ENCODE assay signal across 8 cellular contexts in genomic region chr4:185142911-185143595, GRCh38. TPM values are rescaled to one million over a fixed set of nuclear protein-coding genes. Genes with fewer than 3 reads are reported as not detected.
DNase-seq lines count a peak whose midpoint lies in the region; ATAC-seq and TF ChIP-seq lines count a peak whose summit lies in the region.

SLC25A4 (plus strand) TSS chr4:185143266; CDS start chr4:185143373, 107 bp downstream.

- peak; percentile 93 for ATAC-seq in CD8-positive, alpha-beta T cell
- ATAC-seq in GM19351 (IDR thresholded peaks at IDR 0.05; ENCODE audit: unreplicated experiment) (peak; percentile 96), HG03521 (IDR thresholded peaks at IDR 0.05; ENCODE audit: unreplicated experiment) (peak; percentile 96)

- H3K4me2 ChIP-seq in OCI-LY1 (ENCODE audit: low read length), result peak within 1 kb of the TSS; percentile 82

- peaks cover 8% of the 10 kb centered on the region for H3K27me3 Mint-ChIP-seq in CD8-positive, alpha-beta T cell (ENCODE audit: low read depth)

- H3K79me2 ChIP-seq in OCI-LY1 (ENCODE audit: insufficient read depth, low read length), result peaks cover 7% of the 10 kb centered on the region; the same call in 1 of the 2 replicates

- H3K4me1 ChIP-seq in CD8-positive, alpha-beta T cell (ENCODE audit: insufficient read depth, low read length), result peaks cover 15% of the 10 kb centered on the region
- peaks cover 19% of the 10 kb centered on the region for H3K4me1 ChIP-seq in OCI-LY1 (ENCODE audit: insufficient read depth, low read length, severe bottlenecking)

- POLR2A ChIA-PET in CD8-positive, alpha-beta T cell (lab: Charles Lee), result interaction anchor here (0.7 to 2.3 kb wide), 12 partner anchors 9 to 608 kb away, joined by 3 to 10 read pairs (median 4); partner anchors contain the start of genes ANKRD37, CENPU, LRP2BP and SNX25

- H4K20me1 ChIP-seq in OCI-LY1 (ENCODE audit: insufficient read depth, low read length), result no peaks in the 10 kb centered on the region

- DNase-seq in CD8-positive, alpha-beta T cell, result peak; percentile 73 to 94 (median 85)
- DNase-seq in activated T-cell treated with anti-CD3 and anti-CD28 coated beads for 24 hours (ENCODE audit: low read depth), result peak; percentile 77
- peak; percentile 75 for DNase-seq in epithelial cell of esophagus (ENCODE audit: low read depth)
- DNase-seq in mucosa of gallbladder (ENCODE audit: low spot score), result peak; percentile 86
- DNase-seq in stimulated activated CD8-positive, alpha-beta memory T cell treated with anti-CD3 and anti-CD28 coated beads, Interleukin-4, amount 100 ng/mL, for 48 hours, result peak; percentile 89

- intact Hi-C loops in CD8-positive, alpha-beta T cell (cut with DNase I, micrococcal nuclease), result loop anchor here (1.0 to 10.0 kb wide), 18 partner anchors 22 to 1638 kb away; partner anchors contain the start of genes ACSL1 (in 2 of the 2), IRF2 (in 2 of the 2), ANKRD37 (in 1 of the 2) and CASP3 (in 1 of the 2)

- no peaks in the 10 kb centered on the region for H3K9me3 ChIP-seq in CD8-positive, alpha-beta T cell (ENCODE audit: low read length)
- no peaks in the 10 kb centered on the region for H3K9me3 ChIP-seq in OCI-LY1 (ENCODE audit: low read length)

- peaks cover 8% of the 10 kb centered on the region for H3K36me3 Mint-ChIP-seq in CD8-positive, alpha-beta T cell

- H2AFZ ChIP-seq in OCI-LY1 (ENCODE audit: low read length), result peak within 1 kb of the TSS; percentile 36

- peak; percentile 59 for TF ChIP-seq CTCF in CD8-positive, alpha-beta T cell (IDR thresholded peaks at IDR 0.05)
- TF ChIP-seq CTCF in OCI-LY1 (IDR thresholded peaks at IDR 0.05; ENCODE audit: low read length) (peak; percentile 43), epithelial cell of esophagus (IDR thresholded peaks at IDR 0.05; ENCODE audit: insufficient read depth, low read depth, low read length, missing control alignments) (no peak)

- H3K4me3 ChIP-seq in CD8-positive, alpha-beta T cell (ENCODE audit: low read depth, low read length), result peak within 1 kb of the TSS; percentile 84
- H3K4me3 ChIP-seq in OCI-LY1 (ENCODE audit: low read depth, low read length, poor library complexity, severe bottlenecking) (peak within 1 kb of the TSS; percentile 80), epithelial cell of esophagus (ENCODE audit: low read length) (peak within 1 kb of the TSS; percentile 68)

- H3K9ac ChIP-seq in OCI-LY1 (ENCODE audit: low read length), result peak within 1 kb of the TSS; percentile 66

- no peaks in the 10 kb centered on the region for H3F3A ChIP-seq in OCI-LY1 (ENCODE audit: insufficient read depth, low read length)

- peak within 1 kb of the TSS; percentile 51 for H3K27ac ChIP-seq in CD8-positive, alpha-beta T cell (ENCODE audit: low read depth, low read length)
- H3K27ac ChIP-seq in OCI-LY1 (ENCODE audit: low read depth, low read length, poor library complexity, severe bottlenecking), result no peak within 1 kb of the TSS

- H3K9me2 ChIP-seq in OCI-LY1 (ENCODE audit: low read depth, low read length), result no peaks in the 10 kb centered on the region

- H3K27me3 ChIP-seq in CD8-positive, alpha-beta T cell (ENCODE audit: insufficient read depth, low read length), result no peaks in the 10 kb centered on the region
- H3K27me3 ChIP-seq in OCI-LY1 (ENCODE audit: insufficient read depth, low read length), result no peaks in the 10 kb centered on the region

- H3K4me3 Mint-ChIP-seq in CD8-positive, alpha-beta T cell, result peak within 1 kb of the TSS; percentile 91

- H3K36me3 ChIP-seq in CD8-positive, alpha-beta T cell (ENCODE audit: insufficient read depth, low read length), result no peaks in the 10 kb centered on the region
- peaks cover 30% of the 10 kb centered on the region; the same call in 1 of the 2 replicates for H3K36me3 ChIP-seq in OCI-LY1 (ENCODE audit: insufficient read depth, low read length)

- H3K4me1 Mint-ChIP-seq in CD8-positive, alpha-beta T cell (ENCODE audit: low read depth), result peaks cover 20% of the 10 kb centered on the region

- peak within 1 kb of the TSS; percentile 91 for H3K27ac Mint-ChIP-seq in CD8-positive, alpha-beta T cell

- H3K9me3 Mint-ChIP-seq in CD8-positive, alpha-beta T cell, result no peaks in the 10 kb centered on the region

- CTCF ChIA-PET in CD8-positive, alpha-beta T cell (lab: Charles Lee), result interaction anchor here (1.0 to 2.1 kb wide), 9 partner anchors 8 to 103 kb away, joined by 3 to 9 read pairs (median 4); no protein-coding TSS in a partner anchor

RNA-seq across cellular contexts. Expression of gene SLC25A4, which starts in this region (rescaled TPM):
- 10 to 100 TPM; 10.0 to 11.0 TPM for total RNA-seq in CD8-positive, alpha-beta T cell
- total RNA-seq in mucosa of gallbladder, result 58.9 TPM
